ENCODE assay signal across 1 cellular context in the genomic region with DNA sequence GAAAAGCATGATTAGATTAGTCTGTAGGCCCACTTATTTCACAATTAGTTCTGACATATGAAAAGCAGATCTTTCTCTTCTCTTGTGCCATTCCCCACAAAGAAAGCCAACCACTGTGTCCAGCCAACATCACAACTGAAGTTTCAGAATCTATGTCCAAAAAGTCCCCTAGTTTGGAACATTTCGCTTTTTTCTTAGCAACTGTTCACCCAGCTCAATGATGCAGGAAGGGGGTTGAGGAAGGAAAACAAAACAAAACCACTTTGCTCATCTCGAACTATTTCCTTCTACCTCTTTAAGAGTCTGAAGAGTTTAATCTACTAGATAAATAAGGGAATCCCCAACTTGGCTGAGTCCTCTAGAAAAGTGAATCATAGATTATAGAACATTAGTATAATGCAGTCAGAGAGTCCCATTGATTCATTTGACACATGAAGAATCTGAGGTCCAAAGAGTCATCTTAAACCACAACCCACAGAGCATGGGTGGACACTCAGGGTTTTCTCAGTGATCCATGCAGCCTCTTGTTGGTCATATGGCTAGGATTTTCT.
A peak's percentile ranks its signal among the peaks of the same experiment; 100 is the strongest.
TF ChIP-seq lines count a peak whose summit lies in the region.

No MANE protein-coding gene starts in this region.

TF ChIP-seq in GM12878, 131 proteins besides CTCF, POLR2A, EP300 and RAD21 (continued from another document and continues in another):
- TF ChIP-seq PRDM15 (CRISPR knock-in tag; IDR thresholded peaks at IDR 0.05), result no peak
- TF ChIP-seq IKZF2 (IDR thresholded peaks at IDR 0.05), result peak; percentile 91 to 92
- peak; percentile 59 for TF ChIP-seq MEF2B (IDR thresholded peaks at IDR 0.05; ENCODE audit: partially characterized antibody, poor library complexity, severe bottlenecking)
- peak; percentile 71 for TF ChIP-seq BCL11A (IDR thresholded peaks at IDR 0.05; ENCODE audit: low read depth, low read length)
- 0 out of 3 replicates have a peak, but pooled peaks have one; percentile 30 for TF ChIP-seq POU2F2 (IDR thresholded peaks at IDR 0.05; ENCODE audit: borderline replicate concordance, low read depth, low read length)
- no peak for TF ChIP-seq ZNF207 (IDR thresholded peaks at IDR 0.05; ENCODE audit: borderline replicate concordance)
- no peak for TF ChIP-seq TCF12 (IDR thresholded peaks at IDR 0.05; ENCODE audit: low read depth, low read length)
- no peak for TF ChIP-seq ZNF24 (IDR thresholded peaks at IDR 0.05)
- TF ChIP-seq, protein P1, sequence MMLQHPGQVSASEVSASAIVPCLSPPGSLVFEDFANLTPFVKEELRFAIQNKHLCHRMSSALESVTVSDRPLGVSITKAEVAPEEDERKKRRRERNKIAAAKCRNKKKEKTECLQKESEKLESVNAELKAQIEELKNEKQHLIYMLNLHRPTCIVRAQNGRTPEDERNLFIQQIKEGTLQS (IDR thresholded peaks at IDR 0.05; ENCODE audit: borderline replicate concordance, extremely low read depth, low read depth, low read length), result no peak
- TF ChIP-seq SP1 (IDR thresholded peaks at IDR 0.05; ENCODE audit: low read depth, low read length), result no peak
- TF ChIP-seq IRF4 (IDR thresholded peaks at IDR 0.05; ENCODE audit: low read depth, low read length), result 0 out of 2 replicates have a peak, but pooled peaks have one; percentile 39
- no peak for TF ChIP-seq RCOR1 (conservative IDR thresholded peaks at IDR 0.05; ENCODE audit: low read depth, low read length)
- TF ChIP-seq ETV6 (conservative IDR thresholded peaks at IDR 0.05 in 1 of 2, IDR thresholded peaks at IDR 0.05 in 1 of 2; ENCODE audit: borderline replicate concordance in 1 of 2, low read depth in 1 of 2), result peak in 1 of 2 experiments; percentile 85; a peak in 2 of 4 replicates
- no peak for TF ChIP-seq RBBP5 (conservative IDR thresholded peaks at IDR 0.05)
- TF ChIP-seq BMI1 (IDR thresholded peaks at IDR 0.05; ENCODE audit: borderline replicate concordance), result 0 out of 2 replicates have a peak, but pooled peaks have one; percentile 25
- peak; percentile 83 for TF ChIP-seq RELA (IDR thresholded peaks at IDR 0.05; ENCODE audit: borderline replicate concordance, partially characterized antibody)
- TF ChIP-seq CEBPB (IDR thresholded peaks at IDR 0.05; ENCODE audit: borderline replicate concordance in 1 of 2, low read depth in 2 of 2, low read length in 2 of 2), result peak in 1 of 2 experiments; percentile 92; a peak in 1 of 4 replicates
- no peak for TF ChIP-seq POLR2AphosphoS2 (IDR thresholded peaks at IDR 0.05; ENCODE audit: low read depth, low read length)
- TF ChIP-seq EGR1 (IDR thresholded peaks at IDR 0.05; ENCODE audit: borderline replicate concordance in 1 of 2, low read depth in 2 of 2, low read length in 2 of 2), result no peak
- no peak for TF ChIP-seq BCL3 (IDR thresholded peaks at IDR 0.05; ENCODE audit: borderline replicate concordance, insufficient read depth, low read depth, low read length, poor library complexity, severe bottlenecking)
- no peak for TF ChIP-seq TAF1 (IDR thresholded peaks at IDR 0.05; ENCODE audit: borderline replicate concordance, low read depth, low read length)
- TF ChIP-seq ATF7 (IDR thresholded peaks at IDR 0.05; ENCODE audit: low read depth), result peak; percentile 75
- TF ChIP-seq POLR2AphosphoS5 (IDR thresholded peaks at IDR 0.05; ENCODE audit: low read length), result peak; percentile 26
- TF ChIP-seq SMARCA5 (IDR thresholded peaks at IDR 0.05), result no peak
- TF ChIP-seq IRF3 (IDR thresholded peaks at IDR 0.05), result no peak
- no peak for TF ChIP-seq NR2C2 (IDR thresholded peaks at IDR 0.05; ENCODE audit: borderline replicate concordance, control insufficient read depth, insufficient read length, low read depth)
- TF ChIP-seq CBFB (IDR thresholded peaks at IDR 0.05; ENCODE audit: low read depth), result peak; percentile 86
- TF ChIP-seq SRF (IDR thresholded peaks at IDR 0.05; ENCODE audit: low read depth in 2 of 2, low read length in 2 of 2), result 0 out of 4 replicates have a peak, but pooled peaks of 1 of the 2 experiments have one; percentile 23
- TF ChIP-seq GABPA (IDR thresholded peaks at IDR 0.05; ENCODE audit: low read depth), result peak; percentile 36; the same call in 1 of the 2 replicates
- no peak for TF ChIP-seq NFXL1 (IDR thresholded peaks at IDR 0.05; ENCODE audit: borderline replicate concordance)
- TF ChIP-seq USF1 (IDR thresholded peaks at IDR 0.05; ENCODE audit: borderline replicate concordance, extremely low read length, insufficient read depth, low read depth, low read length), result no peak
- peak; percentile 74; the same call in 1 of the 2 replicates for TF ChIP-seq CBX5 (IDR thresholded peaks at IDR 0.05; ENCODE audit: low read depth)
- TF ChIP-seq NFIC (IDR thresholded peaks at IDR 0.05; ENCODE audit: low read depth, low read length), result peak; percentile 97
- TF ChIP-seq HDAC6 (IDR thresholded peaks at IDR 0.05; ENCODE audit: unreplicated experiment), result no peak
- TF ChIP-seq RELB (IDR thresholded peaks at IDR 0.05; ENCODE audit: low read depth), result peak; percentile 90; the same call in 1 of the 2 replicates
- no peak for TF ChIP-seq ZZZ3 (IDR thresholded peaks at IDR 0.05; ENCODE audit: control insufficient read depth, insufficient read length, low read depth)
- peak; percentile 85 for TF ChIP-seq IKZF1 (conservative IDR thresholded peaks at IDR 0.05)
- no peak for TF ChIP-seq HDAC2 (IDR thresholded peaks at IDR 0.05)
- peak; percentile 17; the same call in 1 of the 2 replicates for TF ChIP-seq SPI1 (IDR thresholded peaks at IDR 0.05; ENCODE audit: borderline replicate concordance, insufficient read depth, low read depth, low read length)
- peak; percentile 95 for TF ChIP-seq ZNF217 (IDR thresholded peaks at IDR 0.05)
- TF ChIP-seq PAX5 (IDR thresholded peaks at IDR 0.05; ENCODE audit: borderline replicate concordance, low read depth, low read length), result peak; percentile 99
- no peak for TF ChIP-seq ZSCAN29 (IDR thresholded peaks at IDR 0.05)
- peak; percentile 64; the same call in 1 of the 2 replicates for TF ChIP-seq ZBED1 (IDR thresholded peaks at IDR 0.05; ENCODE audit: borderline replicate concordance)
- TF ChIP-seq, protein P2, sequence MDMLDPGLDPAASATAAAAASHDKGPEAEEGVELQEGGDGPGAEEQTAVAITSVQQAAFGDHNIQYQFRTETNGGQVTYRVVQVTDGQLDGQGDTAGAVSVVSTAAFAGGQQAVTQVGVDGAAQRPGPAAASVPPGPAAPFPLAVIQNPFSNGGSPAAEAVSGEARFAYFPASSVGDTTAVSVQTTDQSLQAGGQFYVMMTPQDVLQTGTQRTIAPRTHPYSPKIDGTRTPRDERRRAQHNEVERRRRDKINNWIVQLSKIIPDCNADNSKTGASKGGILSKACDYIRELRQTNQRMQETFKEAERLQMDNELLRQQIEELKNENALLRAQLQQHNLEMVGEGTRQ (IDR thresholded peaks at IDR 0.05; ENCODE audit: borderline replicate concordance, low read depth, low read length), result no peak
- TF ChIP-seq KDM1A (IDR thresholded peaks at IDR 0.05; ENCODE audit: borderline replicate concordance), result no peak
- peak; percentile 90; the same call in 1 of the 2 replicates for TF ChIP-seq FOXM1 (IDR thresholded peaks at IDR 0.05; ENCODE audit: low read depth, low read length)
- no peak for TF ChIP-seq NKRF (conservative IDR thresholded peaks at IDR 0.05)
- TF ChIP-seq E2F8 (IDR thresholded peaks at IDR 0.05; ENCODE audit: low read depth, partially characterized antibody), result peak; percentile 44
- no peak for TF ChIP-seq SMAD5 (IDR thresholded peaks at IDR 0.05; ENCODE audit: low read depth)
- no peak for TF ChIP-seq KLF5 (IDR thresholded peaks at IDR 0.05; ENCODE audit: partially characterized antibody)
